Comparison of ENCODE assay signal across 11 cellular contexts in genomic region chr4:80069108-80069836, GRCh38. TPM values are rescaled to one million over a fixed set of nuclear protein-coding genes. Genes with fewer than 3 reads are reported as not detected.
DNase-seq lines count a peak whose midpoint lies in the region; ATAC-seq, FAIRE-seq and TF ChIP-seq lines count a peak whose summit lies in the region.
"Had no signal": no experiment of that assay in that cellular context is flagged by ENCODE, and none has a peak within 500 bp of the region (broad histone marks: within the 10 kb centered on the region; RNA-seq: fewer than 3 reads in every experiment).

No MANE protein-coding gene starts in this region.

- no peak for DNase-seq in CD8-positive, alpha-beta memory T cell
- DNase-seq in NCI-H2227 treated with DMSO at 0.1 percent for 48 hours (lab: John Stamatoyannopoulos, UW) (peak; percentile 30), neural crest cell (ENCODE audit: low read depth, low spot score) (no peak), osteocyte (ENCODE audit: extremely low spot score, unreplicated experiment) (no peak), left colon (no peak), kidney (no peak), glutamatergic neuron (no peak)
- DNase-seq in central memory CD8-positive, alpha-beta T cell (ENCODE audit: low spot score in 2 of 2) = no peak
- DNase-seq: islet precursor cell, NCI-H524 treated with DMSO at 0.1 percent for 48 hours had no signal

- intact Hi-C loops in left colon (cut with DNase I, micrococcal nuclease) = no loop called here
- intact Hi-C loops in kidney (cut with DNase I) = no loop called here

- H3K9ac ChIP-seq in kidney (ENCODE audit: low read length in 2 of 2) = no peak overlapping the region
- H3K9ac ChIP-seq: parathyroid adenoma had no signal

- no peaks in the 10 kb centered on the region for H3K27me3 ChIP-seq in CD8-positive, alpha-beta memory T cell (ENCODE audit: insufficient read depth, low read length, poor library complexity, severe bottlenecking)

- no peak overlapping the region for H3K4me3 ChIP-seq in CD8-positive, alpha-beta memory T cell (ENCODE audit: low read length)
- H3K4me3 ChIP-seq in kidney (ENCODE audit: low read length in 2 of 2) = no peak overlapping the region

- H3K27me3 Mint-ChIP-seq in CD8-positive, alpha-beta memory T cell = no peaks in the 10 kb centered on the region
- no peaks in the 10 kb centered on the region for H3K27me3 Mint-ChIP-seq in central memory CD8-positive, alpha-beta T cell
- H3K27me3 Mint-ChIP-seq in neural crest cell (ENCODE audit: low read depth) = no peaks in the 10 kb centered on the region
- no peaks in the 10 kb centered on the region for H3K27me3 Mint-ChIP-seq in osteocyte (ENCODE audit: unreplicated experiment)
- H3K27me3 Mint-ChIP-seq in glutamatergic neuron (ENCODE audit: unreplicated experiment) = peaks cover 5% of the 10 kb centered on the region

- H3K9me3 Mint-ChIP-seq in CD8-positive, alpha-beta memory T cell = no peaks in the 10 kb centered on the region
- no peaks in the 10 kb centered on the region for H3K9me3 Mint-ChIP-seq in central memory CD8-positive, alpha-beta T cell
- H3K9me3 Mint-ChIP-seq in neural crest cell = no peaks in the 10 kb centered on the region
- no peaks in the 10 kb centered on the region for H3K9me3 Mint-ChIP-seq in osteocyte (ENCODE audit: unreplicated experiment)
- peaks cover 10% of the 10 kb centered on the region for H3K9me3 Mint-ChIP-seq in glutamatergic neuron (ENCODE audit: unreplicated experiment)

- TF ChIP-seq CTCF in neural crest cell (conservative IDR thresholded peaks at IDR 0.05) (no peak), osteocyte (IDR thresholded peaks at IDR 0.05) (no peak), kidney (IDR thresholded peaks at IDR 0.05; ENCODE audit: borderline replicate concordance, extremely low read depth, insufficient read depth) (no peak), glutamatergic neuron (IDR thresholded peaks at IDR 0.05; ENCODE audit: partially characterized antibody, unreplicated experiment) (no peak)

- POLR2A ChIA-PET in CD8-positive, alpha-beta memory T cell (lab: Charles Lee) = no interaction called here

- H3K4me1 Mint-ChIP-seq in CD8-positive, alpha-beta memory T cell = peaks cover 61 to 85% (median 83%) of the 10 kb centered on the region in 3 donors
- H3K4me1 Mint-ChIP-seq in central memory CD8-positive, alpha-beta T cell = peaks cover 46% of the 10 kb centered on the region
- H3K4me1 Mint-ChIP-seq in neural crest cell = peaks cover 24% of the 10 kb centered on the region
- H3K4me1 Mint-ChIP-seq in osteocyte (ENCODE audit: unreplicated experiment) = peaks cover 33% of the 10 kb centered on the region
- peaks cover 8% of the 10 kb centered on the region for H3K4me1 Mint-ChIP-seq in glutamatergic neuron (ENCODE audit: low read depth, unreplicated experiment)

- peaks cover 0 to 50% (median 14%) of the 10 kb centered on the region in 3 donors for H3K36me3 Mint-ChIP-seq in CD8-positive, alpha-beta memory T cell
- peaks cover 27% of the 10 kb centered on the region for H3K36me3 Mint-ChIP-seq in central memory CD8-positive, alpha-beta T cell (ENCODE audit: insufficient read depth)
- H3K36me3 Mint-ChIP-seq in neural crest cell (ENCODE audit: low read depth) (peaks cover 7% of the 10 kb centered on the region), osteocyte (ENCODE audit: unreplicated experiment) (peaks cover 28% of the 10 kb centered on the region), glutamatergic neuron (ENCODE audit: unreplicated experiment) (no peaks in the 10 kb centered on the region)

- CTCF ChIA-PET in CD8-positive, alpha-beta memory T cell (lab: Charles Lee) = no interaction called here

- H3K27ac ChIP-seq in CD8-positive, alpha-beta memory T cell (ENCODE audit: low read depth, low read length) = peak overlapping the region; percentile 92
- H3K27ac ChIP-seq in kidney (ENCODE audit: low read depth in 2 of 2, low read length in 2 of 2) = no peak overlapping the region
- H3K27ac ChIP-seq: parathyroid adenoma had no signal

- FAIRE-seq in kidney (lab: Jason Lieb, UNC) = no peak

- ATAC-seq in central memory CD8-positive, alpha-beta T cell (replicated peaks; ENCODE audit: extremely low read depth, poor library complexity, severe bottlenecking) = no peak
- ATAC-seq in left colon = no peak

- H3K27ac Mint-ChIP-seq in CD8-positive, alpha-beta memory T cell = peak overlapping the region in 7 of 8 donors; percentile 30 to 97 (median 72)
- peak overlapping the region; percentile 55 for H3K27ac Mint-ChIP-seq in central memory CD8-positive, alpha-beta T cell (ENCODE audit: low read depth)
- no peak overlapping the region for H3K27ac Mint-ChIP-seq in neural crest cell (ENCODE audit: unreplicated experiment)
- no peak overlapping the region for H3K27ac Mint-ChIP-seq in osteocyte (ENCODE audit: unreplicated experiment)
- H3K27ac Mint-ChIP-seq in glutamatergic neuron (ENCODE audit: unreplicated experiment) = no peak overlapping the region

- no peaks in the 10 kb centered on the region for H3K9me3 ChIP-seq in CD8-positive, alpha-beta memory T cell (ENCODE audit: low read length)
- no peaks in the 10 kb centered on the region for H3K9me3 ChIP-seq in kidney (ENCODE audit: control insufficient read depth in 1 of 2, low read length in 2 of 2)

- no peaks in the 10 kb centered on the region for H3K36me3 ChIP-seq in CD8-positive, alpha-beta memory T cell (ENCODE audit: insufficient read depth, low read length)
- H3K36me3 ChIP-seq in kidney (ENCODE audit: control insufficient read depth in 1 of 2, insufficient read depth in 2 of 2, low read length in 2 of 2) = no peaks in the 10 kb centered on the region

- peaks cover 39% of the 10 kb centered on the region for H3K4me1 ChIP-seq in CD8-positive, alpha-beta memory T cell (ENCODE audit: insufficient read depth, low read length)
- H3K4me1 ChIP-seq in kidney (ENCODE audit: control insufficient read depth in 1 of 2, insufficient read depth in 1 of 2, low read depth in 1 of 2, low read length in 2 of 2) = peaks cover 0 to 7% of the 10 kb centered on the region in 2 donors

- H3K4me3 Mint-ChIP-seq in CD8-positive, alpha-beta memory T cell = peak overlapping the region in 3 of 7 donors; percentile 8 to 57 (median 25)
- no peak overlapping the region for H3K4me3 Mint-ChIP-seq in central memory CD8-positive, alpha-beta T cell
- peak overlapping the region; percentile 12 for H3K4me3 Mint-ChIP-seq in neural crest cell
- H3K4me3 Mint-ChIP-seq in osteocyte (ENCODE audit: unreplicated experiment) = no peak overlapping the region
- no peak overlapping the region for H3K4me3 Mint-ChIP-seq in glutamatergic neuron (ENCODE audit: unreplicated experiment)

RNA-seq across cellular contexts. Expression of gene ANTXR2, which starts 3.8 kb away (rescaled TPM):
- total RNA-seq in CD8-positive, alpha-beta memory T cell = 10 to 100 TPM; 18.2 to 20.6 TPM
- polyA plus RNA-seq in CD8-positive, alpha-beta memory T cell = 44.2 TPM
- total RNA-seq in neural crest cell (35.6 and 36.7 TPM in 2 replicates), osteocyte (35.3 and 39.1 TPM in 2 replicates), left colon (100 to 1,000 TPM in 1 of 2 donors, 10 to 100 TPM in 1; 70.0 to 135 TPM), kidney (33.1 TPM), glutamatergic neuron (ENCODE audit: unreplicated experiment) (47.8 TPM)
- polyA plus RNA-seq in kidney (ENCODE audit: insufficient read depth, low read depth, low replicate concordance) = 10.6 TPM

Comparison
In these comparisons a context has a peak if more than half of its experiments do, and no peak if none do; other contexts are left out.
1. H3K27ac Mint-ChIP-seq: peak in CD8-positive, alpha-beta memory T cell (7 of 8) and central memory CD8-positive, alpha-beta T cell (single experiment); none in neural crest cell (single experiment), osteocyte (single experiment) and glutamatergic neuron (single experiment).